ENCODE assay signal across 8 cellular contexts in genomic region chr22:41947181-41948080, GRCh38. TPM values are rescaled to one million over a fixed set of nuclear protein-coding genes. Genes with fewer than 3 reads are reported as not detected.
A peak's percentile ranks its signal among the peaks of the same experiment; 100 is the strongest.
DNase-seq lines count a peak whose midpoint lies in the region; ATAC-seq lines count a peak whose summit lies in the region.

No MANE protein-coding gene starts in this region.

- peak overlapping the region; percentile 68 for H3K27ac Mint-ChIP-seq in dendritic cell treated with granulocyte-macrophage colony-stimulating factor and Interleukin-4, amounts not matched to agents 40 ng/mL and 50 ng/mL, for 4 days
- H3K27ac Mint-ChIP-seq in naive thymus-derived CD8-positive, alpha-beta T cell: peak overlapping the region in 7 of 10 donors; percentile 44 to 86 (median 75)

- H3K27ac ChIP-seq in BLaER1 treated with 17β-estradiol and CSF1 and Interleukin-3, amounts not matched to agents 10 nM and 100 nM: peak overlapping the region in 9 of 11 experiments; percentile 59 to 89 (median 88); a peak in 18 of 22 replicates
- H3K27ac ChIP-seq in Karpas-422 (ENCODE audit: low read length): peak overlapping the region; percentile 99

- peaks cover 19% of the 10 kb centered on the region for H3K79me2 ChIP-seq in Karpas-422 (ENCODE audit: low read length)

- H3K9me2 ChIP-seq in Karpas-422 (replicated peaks; ENCODE audit: insufficient read depth, low read length): no peaks in the 10 kb centered on the region

- ATAC-seq in naive thymus-derived CD8-positive, alpha-beta T cell: no peak
- ATAC-seq in HG03520 (IDR thresholded peaks at IDR 0.05; ENCODE audit: unreplicated experiment) (no peak), GM18498 (IDR thresholded peaks at IDR 0.05; ENCODE audit: unreplicated experiment) (no peak), GM19395 (IDR thresholded peaks at IDR 0.05; ENCODE audit: unreplicated experiment) (no peak)

- peaks cover 48 to 92% (median 87%) of the 10 kb centered on the region in 10 experiments for H3K4me1 ChIP-seq in BLaER1 treated with 17β-estradiol and CSF1 and Interleukin-3, amounts not matched to agents 10 nM and 100 nM
- H3K4me1 ChIP-seq in Karpas-422 (ENCODE audit: low read length): peaks cover 80% of the 10 kb centered on the region

- H2AFZ ChIP-seq in Karpas-422 (ENCODE audit: low read length): no peak overlapping the region

- H3K36me3 ChIP-seq in BLaER1 treated with 17β-estradiol and CSF1 and Interleukin-3, amounts not matched to agents 10 nM and 100 nM: peaks cover 0 to 30% (median 26%) of the 10 kb centered on the region in 11 experiments; a peak in 15 of 22 replicates
- H3K36me3 ChIP-seq in Karpas-422 (ENCODE audit: insufficient read depth, low read length): peaks cover 17% of the 10 kb centered on the region

- POLR2A ChIA-PET in naive thymus-derived CD8-positive, alpha-beta T cell (lab: Charles Lee): interaction anchor here (0.6 to 2.2 kb wide), 10 partner anchors 21 to 500 kb away, joined by 3 to 10 read pairs (median 4); partner anchors contain the start of genes CCDC134, SMDT1, SNU13 and SREBF2

- peaks cover 25% of the 10 kb centered on the region for H3K4me1 Mint-ChIP-seq in dendritic cell treated with granulocyte-macrophage colony-stimulating factor and Interleukin-4, amounts not matched to agents 40 ng/mL and 50 ng/mL, for 4 days (ENCODE audit: low read depth)
- peaks cover 0 to 24% (median 13%) of the 10 kb centered on the region in 4 donors for H3K4me1 Mint-ChIP-seq in naive thymus-derived CD8-positive, alpha-beta T cell

- H3K27me3 ChIP-seq in BLaER1 treated with 17β-estradiol and CSF1 and Interleukin-3, amounts not matched to agents 10 nM and 100 nM: no peaks in the 10 kb centered on the region
- no peaks in the 10 kb centered on the region for H3K27me3 ChIP-seq in Karpas-422 (ENCODE audit: low read length)

- H3K4me3 Mint-ChIP-seq in dendritic cell treated with granulocyte-macrophage colony-stimulating factor and Interleukin-4, amounts not matched to agents 40 ng/mL and 50 ng/mL, for 4 days: peak overlapping the region; percentile 81
- H3K4me3 Mint-ChIP-seq in naive thymus-derived CD8-positive, alpha-beta T cell: peak overlapping the region; percentile 85 to 95 (median 91)

- intact Hi-C loops in dendritic cell treated with granulocyte-macrophage colony-stimulating factor and Interleukin-4, amounts not matched to agents 40 ng/mL and 50 ng/mL, for 4 days (cut with micrococcal nuclease): no loop called here

- H3K9me3 Mint-ChIP-seq in dendritic cell treated with granulocyte-macrophage colony-stimulating factor and Interleukin-4, amounts not matched to agents 40 ng/mL and 50 ng/mL, for 4 days: no peaks in the 10 kb centered on the region
- no peaks in the 10 kb centered on the region for H3K9me3 Mint-ChIP-seq in naive thymus-derived CD8-positive, alpha-beta T cell

- peak overlapping the region; percentile 68 to 93 (median 84) for H3K4me3 ChIP-seq in BLaER1 treated with 17β-estradiol and CSF1 and Interleukin-3, amounts not matched to agents 10 nM and 100 nM
- peak overlapping the region; percentile 91 for H3K4me3 ChIP-seq in Karpas-422 (ENCODE audit: low read length)

- no peaks in the 10 kb centered on the region for H3K36me3 Mint-ChIP-seq in dendritic cell treated with granulocyte-macrophage colony-stimulating factor and Interleukin-4, amounts not matched to agents 40 ng/mL and 50 ng/mL, for 4 days (ENCODE audit: low read depth)
- no peaks in the 10 kb centered on the region for H3K36me3 Mint-ChIP-seq in naive thymus-derived CD8-positive, alpha-beta T cell

- peaks cover 14% of the 10 kb centered on the region for H3K27me3 Mint-ChIP-seq in dendritic cell treated with granulocyte-macrophage colony-stimulating factor and Interleukin-4, amounts not matched to agents 40 ng/mL and 50 ng/mL, for 4 days
- no peaks in the 10 kb centered on the region for H3K27me3 Mint-ChIP-seq in naive thymus-derived CD8-positive, alpha-beta T cell

- no peaks in the 10 kb centered on the region for H3K9me3 ChIP-seq in BLaER1 treated with 17β-estradiol and CSF1 and Interleukin-3, amounts not matched to agents 10 nM and 100 nM (replicated peaks in 1 of 11)
- no peaks in the 10 kb centered on the region for H3K9me3 ChIP-seq in Karpas-422 (ENCODE audit: low read length)

- H3K9ac ChIP-seq in BLaER1 treated with 17β-estradiol and CSF1 and Interleukin-3, amounts not matched to agents 10 nM and 100 nM: peak overlapping the region; percentile 47 to 91 (median 88); a peak in 21 of 22 replicates
- H3K9ac ChIP-seq in Karpas-422 (ENCODE audit: low read length): peak overlapping the region; percentile 91

- peak overlapping the region; percentile 88 to 99 (median 96) for H3K4me2 ChIP-seq in BLaER1 treated with 17β-estradiol and CSF1 and Interleukin-3, amounts not matched to agents 10 nM and 100 nM
- H3K4me2 ChIP-seq in Karpas-422 (ENCODE audit: low read depth, low read length, poor library complexity, severe bottlenecking): peak overlapping the region; percentile 88

- DNase-seq in Karpas-422 (peak; percentile 57), kidney tubule cell (ENCODE audit: low spot score) (no peak)
- no peak for DNase-seq in naive thymus-derived CD8-positive, alpha-beta T cell

- peaks cover 0 to 11% (median 0%) of the 10 kb centered on the region in 11 experiments; a peak in 3 of 22 replicates for H4K20me1 ChIP-seq in BLaER1 treated with 17β-estradiol and CSF1 and Interleukin-3, amounts not matched to agents 10 nM and 100 nM
- no peaks in the 10 kb centered on the region for H4K20me1 ChIP-seq in Karpas-422 (ENCODE audit: insufficient read depth, low read depth, low read length)

RNA-seq across cellular contexts. Expression of gene CENPM, which starts 0.5 kb away (rescaled TPM):
- 83.8 and 108 TPM in 2 replicates for total RNA-seq in Karpas-422 (2014; rRNA removed; shearing (Covaris generic); ENCODE audit: low replicate concordance)
- 1 to 10 TPM; 3.2 to 3.6 TPM for total RNA-seq in naive thymus-derived CD8-positive, alpha-beta T cell
- polyA plus RNA-seq in naive thymus-derived CD8-positive, alpha-beta T cell: 1 to 10 TPM; 2.1 to 7.2 (median 2.3) TPM

RNA-seq across cellular contexts. Expression of gene TNFRSF13C, which starts 20.8 kb away (rescaled TPM):
- 130 and 141 TPM in 2 replicates for total RNA-seq in Karpas-422 (2014; rRNA removed; shearing (Covaris generic); ENCODE audit: low replicate concordance)
- 10 to 100 TPM; 16.8 to 18.3 TPM for total RNA-seq in naive thymus-derived CD8-positive, alpha-beta T cell
- polyA plus RNA-seq in naive thymus-derived CD8-positive, alpha-beta T cell: under 1 TPM; 0.29 to 0.82 (median 0.56) TPM

RNA-seq across cellular contexts. Expression of gene SEPTIN3, which starts 21.8 kb away (rescaled TPM):
- total RNA-seq in Karpas-422 (2014; rRNA removed; shearing (Covaris generic); ENCODE audit: low replicate concordance): not detected in 2 replicates
- total RNA-seq in naive thymus-derived CD8-positive, alpha-beta T cell: under 1 TPM in 1 of 2 experiments, not detected in 1; 0.18 TPM
- polyA plus RNA-seq in naive thymus-derived CD8-positive, alpha-beta T cell: not detected

RNA-seq across cellular contexts. Expression of gene SHISA8, which starts 32.6 kb away (rescaled TPM):
- 3.2 and 6.5 TPM in 2 replicates for total RNA-seq in Karpas-422 (2014; rRNA removed; shearing (Covaris generic); ENCODE audit: low replicate concordance)
- total RNA-seq in naive thymus-derived CD8-positive, alpha-beta T cell: under 1 TPM in 1 of 2 experiments, not detected in 1; 0.44 TPM
- not detected for polyA plus RNA-seq in naive thymus-derived CD8-positive, alpha-beta T cell

Comparison
In these comparisons a context has a peak if more than half of its experiments do, and no peak if none do; other contexts are left out.
1. RNA of gene CENPM, which starts 0.5 kb away (total RNA-seq): 83.8 to 108 TPM in Karpas-422; 3.2 to 3.6 TPM in naive thymus-derived CD8-positive, alpha-beta T cell; every median in the first group is over 10 times any median in the second.